1 cellular context compared by ENCODE assay signal in the genomic region with DNA sequence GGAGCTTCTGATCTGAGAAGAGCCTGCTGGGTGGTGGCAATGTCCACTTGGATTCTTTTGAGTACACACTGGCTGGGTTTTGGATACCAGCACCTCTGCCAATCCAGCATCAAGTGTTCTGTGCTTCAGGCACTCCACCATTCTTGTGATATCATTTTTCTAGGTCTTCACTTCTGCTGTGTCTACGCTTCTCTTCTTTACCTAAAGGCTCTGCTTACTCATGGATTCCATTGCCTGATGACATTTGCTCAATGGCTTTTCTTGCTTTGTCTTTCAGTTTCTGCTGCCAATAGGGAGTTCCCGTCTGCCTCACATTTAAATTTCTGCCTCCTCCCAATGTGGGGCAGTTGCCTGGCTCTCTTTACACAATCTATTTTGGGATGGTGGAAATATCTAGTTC.
TF ChIP-seq lines count a peak whose summit lies in the region.

No MANE protein-coding gene starts in this region.

TF ChIP-seq in H1, 55 proteins besides CTCF, POLR2A, EP300 and RAD21:
- TF ChIP-seq MAFK (IDR thresholded peaks at IDR 0.05; ENCODE audit: low read depth, low read length) (no peak), RXRA (IDR thresholded peaks at IDR 0.05; ENCODE audit: insufficient read depth, low read depth, low read length) (no peak), CBX5 (IDR thresholded peaks at IDR 0.05; ENCODE audit: low read depth, low read length) (no peak), SP4 (IDR thresholded peaks at IDR 0.05; ENCODE audit: low read length) (no peak), EGR1 (IDR thresholded peaks at IDR 0.05; ENCODE audit: borderline replicate concordance, low read depth, low read length) (no peak), TEAD4 (IDR thresholded peaks at IDR 0.05; ENCODE audit: low read depth, low read length) (no peak), SIX5 (IDR thresholded peaks at IDR 0.05; ENCODE audit: low read depth, low read length) (no peak), POU5F1 (IDR thresholded peaks at IDR 0.05; ENCODE audit: low read depth, low read length) (no peak), SP2 (IDR thresholded peaks at IDR 0.05; ENCODE audit: low read length) (no peak), YY1 (IDR thresholded peaks at IDR 0.05; ENCODE audit: low read depth, low read length) (no peak), TCF12 (IDR thresholded peaks at IDR 0.05; ENCODE audit: low read depth, low read length) (no peak), BCL11A (IDR thresholded peaks at IDR 0.05; ENCODE audit: low read depth in 2 of 2, low read length in 2 of 2) (no peak), SP1 (IDR thresholded peaks at IDR 0.05; ENCODE audit: low read depth, low read length) (no peak), BACH1 (IDR thresholded peaks at IDR 0.05; ENCODE audit: low read length) (no peak), RNF2 (IDR thresholded peaks at IDR 0.05; ENCODE audit: borderline replicate concordance, low read depth, low read length, missing control alignments, poor library complexity, severe bottlenecking) (no peak), SIN3A (conservative IDR thresholded peaks at IDR 0.05 in 1 of 2, IDR thresholded peaks at IDR 0.05 in 1 of 2; ENCODE audit: low read depth in 1 of 2, low read length in 2 of 2) (no peak), NANOG (IDR thresholded peaks at IDR 0.05; ENCODE audit: insufficient read depth, low read depth, low read length, poor library complexity, severe bottlenecking) (no peak)
- TF ChIP-seq, protein P1, sequence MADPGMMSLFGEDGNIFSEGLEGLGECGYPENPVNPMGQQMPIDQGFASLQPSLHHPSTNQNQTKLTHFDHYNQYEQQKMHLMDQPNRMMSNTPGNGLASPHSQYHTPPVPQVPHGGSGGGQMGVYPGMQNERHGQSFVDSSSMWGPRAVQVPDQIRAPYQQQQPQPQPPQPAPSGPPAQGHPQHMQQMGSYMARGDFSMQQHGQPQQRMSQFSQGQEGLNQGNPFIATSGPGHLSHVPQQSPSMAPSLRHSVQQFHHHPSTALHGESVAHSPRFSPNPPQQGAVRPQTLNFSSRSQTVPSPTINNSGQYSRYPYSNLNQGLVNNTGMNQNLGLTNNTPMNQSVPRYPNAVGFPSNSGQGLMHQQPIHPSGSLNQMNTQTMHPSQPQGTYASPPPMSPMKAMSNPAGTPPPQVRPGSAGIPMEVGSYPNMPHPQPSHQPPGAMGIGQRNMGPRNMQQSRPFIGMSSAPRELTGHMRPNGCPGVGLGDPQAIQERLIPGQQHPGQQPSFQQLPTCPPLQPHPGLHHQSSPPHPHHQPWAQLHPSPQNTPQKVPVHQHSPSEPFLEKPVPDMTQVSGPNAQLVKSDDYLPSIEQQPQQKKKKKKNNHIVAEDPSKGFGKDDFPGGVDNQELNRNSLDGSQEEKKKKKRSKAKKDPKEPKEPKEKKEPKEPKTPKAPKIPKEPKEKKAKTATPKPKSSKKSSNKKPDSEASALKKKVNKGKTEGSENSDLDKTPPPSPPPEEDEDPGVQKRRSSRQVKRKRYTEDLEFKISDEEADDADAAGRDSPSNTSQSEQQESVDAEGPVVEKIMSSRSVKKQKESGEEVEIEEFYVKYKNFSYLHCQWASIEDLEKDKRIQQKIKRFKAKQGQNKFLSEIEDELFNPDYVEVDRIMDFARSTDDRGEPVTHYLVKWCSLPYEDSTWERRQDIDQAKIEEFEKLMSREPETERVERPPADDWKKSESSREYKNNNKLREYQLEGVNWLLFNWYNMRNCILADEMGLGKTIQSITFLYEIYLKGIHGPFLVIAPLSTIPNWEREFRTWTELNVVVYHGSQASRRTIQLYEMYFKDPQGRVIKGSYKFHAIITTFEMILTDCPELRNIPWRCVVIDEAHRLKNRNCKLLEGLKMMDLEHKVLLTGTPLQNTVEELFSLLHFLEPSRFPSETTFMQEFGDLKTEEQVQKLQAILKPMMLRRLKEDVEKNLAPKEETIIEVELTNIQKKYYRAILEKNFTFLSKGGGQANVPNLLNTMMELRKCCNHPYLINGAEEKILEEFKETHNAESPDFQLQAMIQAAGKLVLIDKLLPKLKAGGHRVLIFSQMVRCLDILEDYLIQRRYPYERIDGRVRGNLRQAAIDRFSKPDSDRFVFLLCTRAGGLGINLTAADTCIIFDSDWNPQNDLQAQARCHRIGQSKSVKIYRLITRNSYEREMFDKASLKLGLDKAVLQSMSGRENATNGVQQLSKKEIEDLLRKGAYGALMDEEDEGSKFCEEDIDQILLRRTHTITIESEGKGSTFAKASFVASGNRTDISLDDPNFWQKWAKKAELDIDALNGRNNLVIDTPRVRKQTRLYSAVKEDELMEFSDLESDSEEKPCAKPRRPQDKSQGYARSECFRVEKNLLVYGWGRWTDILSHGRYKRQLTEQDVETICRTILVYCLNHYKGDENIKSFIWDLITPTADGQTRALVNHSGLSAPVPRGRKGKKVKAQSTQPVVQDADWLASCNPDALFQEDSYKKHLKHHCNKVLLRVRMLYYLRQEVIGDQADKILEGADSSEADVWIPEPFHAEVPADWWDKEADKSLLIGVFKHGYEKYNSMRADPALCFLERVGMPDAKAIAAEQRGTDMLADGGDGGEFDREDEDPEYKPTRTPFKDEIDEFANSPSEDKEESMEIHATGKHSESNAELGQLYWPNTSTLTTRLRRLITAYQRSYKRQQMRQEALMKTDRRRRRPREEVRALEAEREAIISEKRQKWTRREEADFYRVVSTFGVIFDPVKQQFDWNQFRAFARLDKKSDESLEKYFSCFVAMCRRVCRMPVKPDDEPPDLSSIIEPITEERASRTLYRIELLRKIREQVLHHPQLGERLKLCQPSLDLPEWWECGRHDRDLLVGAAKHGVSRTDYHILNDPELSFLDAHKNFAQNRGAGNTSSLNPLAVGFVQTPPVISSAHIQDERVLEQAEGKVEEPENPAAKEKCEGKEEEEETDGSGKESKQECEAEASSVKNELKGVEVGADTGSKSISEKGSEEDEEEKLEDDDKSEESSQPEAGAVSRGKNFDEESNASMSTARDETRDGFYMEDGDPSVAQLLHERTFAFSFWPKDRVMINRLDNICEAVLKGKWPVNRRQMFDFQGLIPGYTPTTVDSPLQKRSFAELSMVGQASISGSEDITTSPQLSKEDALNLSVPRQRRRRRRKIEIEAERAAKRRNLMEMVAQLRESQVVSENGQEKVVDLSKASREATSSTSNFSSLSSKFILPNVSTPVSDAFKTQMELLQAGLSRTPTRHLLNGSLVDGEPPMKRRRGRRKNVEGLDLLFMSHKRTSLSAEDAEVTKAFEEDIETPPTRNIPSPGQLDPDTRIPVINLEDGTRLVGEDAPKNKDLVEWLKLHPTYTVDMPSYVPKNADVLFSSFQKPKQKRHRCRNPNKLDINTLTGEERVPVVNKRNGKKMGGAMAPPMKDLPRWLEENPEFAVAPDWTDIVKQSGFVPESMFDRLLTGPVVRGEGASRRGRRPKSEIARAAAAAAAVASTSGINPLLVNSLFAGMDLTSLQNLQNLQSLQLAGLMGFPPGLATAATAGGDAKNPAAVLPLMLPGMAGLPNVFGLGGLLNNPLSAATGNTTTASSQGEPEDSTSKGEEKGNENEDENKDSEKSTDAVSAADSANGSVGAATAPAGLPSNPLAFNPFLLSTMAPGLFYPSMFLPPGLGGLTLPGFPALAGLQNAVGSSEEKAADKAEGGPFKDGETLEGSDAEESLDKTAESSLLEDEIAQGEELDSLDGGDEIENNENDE (IDR thresholded peaks at IDR 0.05; ENCODE audit: insufficient replicate concordance, low read length): no peak
- TF ChIP-seq, protein P2, sequence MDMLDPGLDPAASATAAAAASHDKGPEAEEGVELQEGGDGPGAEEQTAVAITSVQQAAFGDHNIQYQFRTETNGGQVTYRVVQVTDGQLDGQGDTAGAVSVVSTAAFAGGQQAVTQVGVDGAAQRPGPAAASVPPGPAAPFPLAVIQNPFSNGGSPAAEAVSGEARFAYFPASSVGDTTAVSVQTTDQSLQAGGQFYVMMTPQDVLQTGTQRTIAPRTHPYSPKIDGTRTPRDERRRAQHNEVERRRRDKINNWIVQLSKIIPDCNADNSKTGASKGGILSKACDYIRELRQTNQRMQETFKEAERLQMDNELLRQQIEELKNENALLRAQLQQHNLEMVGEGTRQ (IDR thresholded peaks at IDR 0.05; ENCODE audit: low read length): no peak
